Comparison of ENCODE assay signal across 9 cellular contexts in the genomic region with DNA sequence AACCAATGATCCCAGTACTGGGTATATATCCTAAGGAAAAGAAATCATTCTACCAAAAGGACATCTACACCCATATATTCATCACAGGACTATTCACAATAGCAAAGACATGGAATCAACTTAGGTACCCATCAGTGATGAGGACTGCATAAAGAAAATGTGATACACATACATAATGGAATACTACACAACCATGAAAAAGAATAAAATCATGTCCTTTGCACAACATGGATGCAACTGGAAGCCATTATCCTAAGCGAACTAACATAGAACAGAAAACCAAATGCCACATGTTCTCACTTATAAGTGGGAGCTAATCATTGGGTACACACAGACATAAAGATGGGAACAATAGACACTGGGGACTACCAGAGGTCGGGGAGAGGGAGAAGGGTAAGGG.
"Had no signal": no experiment of that assay in that cellular context is flagged by ENCODE, and none has a peak within 500 bp of the region (broad histone marks: within the 10 kb centered on the region; RNA-seq: fewer than 3 reads in every experiment).

No MANE protein-coding gene starts in this region.

- ATAC-seq: GM23338, HepG2 had no signal

- H3K27ac ChIP-seq: HL-60 had no signal

- FAIRE-seq: H1, H54, HepG2 had no signal

- H2AFZ ChIP-seq: GM23338 had no signal

- H3K4me3 ChIP-seq: GM23338 had no signal

- H3K4me2 ChIP-seq: GM23338 had no signal

- DNase-seq: H9, HCEC 1CT, HFFc6, KG1 had no signal
